22 cellular contexts compared by ENCODE assay signal in the genomic region with DNA sequence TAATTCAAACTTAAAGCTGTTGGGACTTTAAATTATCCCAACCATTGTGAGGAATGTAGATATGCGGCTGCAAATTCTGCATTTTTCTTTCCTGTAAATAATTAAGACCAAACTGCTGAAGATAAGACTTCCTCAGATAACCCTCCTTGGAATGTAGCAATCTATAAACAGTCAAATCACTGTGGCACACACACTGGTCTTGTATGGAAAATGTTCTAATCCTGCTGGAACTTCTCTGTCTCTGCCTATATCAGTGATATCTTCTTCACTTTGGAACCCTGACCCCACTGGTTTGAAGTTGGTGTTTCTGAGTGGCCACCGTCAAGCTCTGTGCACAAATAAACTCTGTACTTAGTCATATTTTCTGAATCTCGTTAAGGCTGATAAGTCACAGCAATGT. TPM values are rescaled to one million over a fixed set of nuclear protein-coding genes. Genes with fewer than 3 reads are reported as not detected.
DNase-seq lines count a peak whose midpoint lies in the region; ATAC-seq, FAIRE-seq and TF ChIP-seq lines count a peak whose summit lies in the region.
"Had no signal": no experiment of that assay in that cellular context is flagged by ENCODE, and none has a peak within 500 bp of the region (broad histone marks: within the 10 kb centered on the region; RNA-seq: fewer than 3 reads in every experiment).

No MANE protein-coding gene starts in this region.

- no peak overlapping the region for H2AK5ac ChIP-seq in H9 (ENCODE audit: insufficient read length, low read length)

- DNase-seq in H9, result no peak
- peak; percentile 66 for DNase-seq in astrocyte (ENCODE audit: low read depth)
- no peak for DNase-seq in left lobe of liver (ENCODE audit: low spot score)
- peak; percentile 71 for DNase-seq in small intestine
- DNase-seq in adrenal gland, result no peak
- DNase-seq in substantia nigra (lab: John Stamatoyannopoulos, UW), result no peak
- DNase-seq in uterus, result no peak
- DNase-seq: CD8-positive, alpha-beta memory T cell; GF-D8; MG63; NCI-H1417; NCI-H1694 treated with DMSO at 0.1 percent for 48 hours; NCI-H2081 treated with DMSO at 0.1 percent for 48 hours; NCI-H2171 treated with DMSO at 0.1 percent for 48 hours; NCI-H446; OCI-M1 had no signal

- no peaks in the 10 kb centered on the region for H3K9me3 ChIP-seq in H9 (ENCODE audit: control insufficient read depth, low read depth, low read length)
- H3K9me3 ChIP-seq in astrocyte (ENCODE audit: insufficient read depth, low read depth, low read length), result no peaks in the 10 kb centered on the region
- no peaks in the 10 kb centered on the region for H3K9me3 ChIP-seq in small intestine (ENCODE audit: control insufficient read depth, low read depth)
- H3K9me3 ChIP-seq in adrenal gland (replicated peaks in 1 of 3), result no peaks in the 10 kb centered on the region
- H3K9me3 ChIP-seq in uterus, result no peaks in the 10 kb centered on the region

- peak; percentile 26 for ATAC-seq in left lobe of liver
- ATAC-seq: K562 had no signal

- no peak overlapping the region for H4K8ac ChIP-seq in H9 (replicated peaks; ENCODE audit: insufficient read length, low read depth, low read length)

- FAIRE-seq in astrocyte (lab: Jason Lieb, UNC) (no peak), small intestine (lab: Jason Lieb, UNC) (no peak)
- FAIRE-seq: A204.1, GM19239, H1, K562, RCC 7860 had no signal

- H3K18ac ChIP-seq in H9 (ENCODE audit: insufficient read length, low read depth, low read length), result no peak overlapping the region

- H3K4me2 ChIP-seq in H9 (ENCODE audit: insufficient read depth, insufficient read length, low read length) (no peak overlapping the region), astrocyte (ENCODE audit: low read length) (no peak overlapping the region)

- no peaks in the 10 kb centered on the region for H4K20me1 ChIP-seq in H9 (ENCODE audit: control insufficient read depth, insufficient read depth, insufficient read length)
- H4K20me1 ChIP-seq in astrocyte (ENCODE audit: insufficient read depth, low read length), result no peaks in the 10 kb centered on the region

- H4K5ac ChIP-seq in H9 (ENCODE audit: insufficient read length, low read depth, low read length), result no peak overlapping the region

- H3K27ac Mint-ChIP-seq in H9 (no peak overlapping the region), astrocyte (ENCODE audit: unreplicated experiment) (no peak overlapping the region)

- H3K4me1 ChIP-seq in H9 (ENCODE audit: insufficient read depth, low read length), result no peaks in the 10 kb centered on the region
- no peaks in the 10 kb centered on the region for H3K4me1 ChIP-seq in astrocyte (ENCODE audit: insufficient read depth, low read length)
- peaks cover 0 to 8% of the 10 kb centered on the region in 2 donors for H3K4me1 ChIP-seq in small intestine (ENCODE audit: control insufficient read depth in 2 of 2, insufficient read depth in 1 of 2, low read depth in 1 of 2, low read length in 1 of 2)
- H3K4me1 ChIP-seq in adrenal gland (replicated peaks in 1 of 2), result no peaks in the 10 kb centered on the region
- no peaks in the 10 kb centered on the region for H3K4me1 ChIP-seq in uterus

- no peaks in the 10 kb centered on the region for H3K27me3 ChIP-seq in H9 (ENCODE audit: insufficient read depth, low read length)
- no peaks in the 10 kb centered on the region for H3K27me3 ChIP-seq in astrocyte (ENCODE audit: insufficient read depth, low read length)
- H3K27me3 ChIP-seq in small intestine (ENCODE audit: control insufficient read depth in 2 of 2, insufficient read depth in 2 of 2, low read length in 2 of 2), result no peaks in the 10 kb centered on the region
- H3K27me3 ChIP-seq in adrenal gland, result no peaks in the 10 kb centered on the region
- no peaks in the 10 kb centered on the region for H3K27me3 ChIP-seq in uterus
- H3K27me3 ChIP-seq: MG63 had no signal

- H2AFZ ChIP-seq in H9 (ENCODE audit: low read length) (no peak overlapping the region), astrocyte (ENCODE audit: low read depth, low read length) (no peak overlapping the region)

- peaks cover 6 to 11% (median 6%) of the 10 kb centered on the region in 3 experiments; a peak in 5 of 7 replicates for H3K36me3 Mint-ChIP-seq in H9 (ENCODE audit: insufficient read depth in 1 of 3, low read depth in 3 of 3)
- peaks cover 16% of the 10 kb centered on the region for H3K36me3 Mint-ChIP-seq in astrocyte (ENCODE audit: low read depth, unreplicated experiment)

- H3K4me3 ChIP-seq in astrocyte (ENCODE audit: insufficient read depth, low read depth, low read length) (no peak overlapping the region), small intestine (ENCODE audit: low read depth in 1 of 2, low read length in 2 of 2) (no peak overlapping the region), adrenal gland (no peak overlapping the region), uterus (no peak overlapping the region)
- H3K4me3 ChIP-seq: K562, MG63 had no signal

- intact Hi-C loops in adrenal gland (cut with DNase I) (no loop called here), uterus (cut with DNase I; ENCODE audit: low total_unique reads) (no loop called here)

- H3K79me1 ChIP-seq in H9 (ENCODE audit: insufficient read depth, low read depth, low read length, poor library complexity, severe bottlenecking), result no peaks in the 10 kb centered on the region

- H4K91ac ChIP-seq in H9 (ENCODE audit: insufficient read length, low read depth, low read length), result no peak overlapping the region

- H3K79me2 ChIP-seq in H9 (ENCODE audit: insufficient read depth, low read length), result no peaks in the 10 kb centered on the region
- no peaks in the 10 kb centered on the region for H3K79me2 ChIP-seq in astrocyte (ENCODE audit: insufficient read depth, low read length)

- H2BK120ac ChIP-seq in H9 (ENCODE audit: low read depth, low read length, poor library complexity, severe bottlenecking), result no peak overlapping the region

- H3T11ph ChIP-seq in H9 (ENCODE audit: low read length), result no peak overlapping the region

- H3K27me3 Mint-ChIP-seq in H9 (ENCODE audit: low read depth) (no peaks in the 10 kb centered on the region; the same call in 1 of the 2 replicates), astrocyte (ENCODE audit: low read depth, unreplicated experiment) (no peaks in the 10 kb centered on the region)

- H2BK20ac ChIP-seq in H9 (ENCODE audit: low read depth, low read length, poor library complexity, severe bottlenecking), result peak overlapping the region; percentile 26

- no peak overlapping the region for H3K4ac ChIP-seq in H9 (ENCODE audit: low read depth, low read length)

- H3K4me3 Mint-ChIP-seq in H9 (no peak overlapping the region), astrocyte (ENCODE audit: unreplicated experiment) (no peak overlapping the region)
- H3K4me3 Mint-ChIP-seq: CD8-positive, alpha-beta memory T cell had no signal

- TF ChIP-seq POLR2A in adrenal gland (IDR thresholded peaks at IDR 0.05) (no peak), uterus (IDR thresholded peaks at IDR 0.05) (no peak)

- H3K36me3 ChIP-seq in astrocyte (ENCODE audit: insufficient read depth, low read length) (no peaks in the 10 kb centered on the region), small intestine (ENCODE audit: control insufficient read depth in 2 of 2, insufficient read depth in 2 of 2, low read length in 2 of 2) (no peaks in the 10 kb centered on the region), adrenal gland (replicated peaks in 1 of 2) (no peaks in the 10 kb centered on the region), uterus (no peaks in the 10 kb centered on the region)
- H3K36me3 ChIP-seq: MG63 had no signal

- no peak overlapping the region for H3K14ac ChIP-seq in H9 (ENCODE audit: insufficient read depth, low read length)

- H3K9me3 Mint-ChIP-seq in H9, result peaks cover 3 to 11% of the 10 kb centered on the region in 2 experiments; a peak in 4 of 5 replicates
- H3K9me3 Mint-ChIP-seq in astrocyte (ENCODE audit: unreplicated experiment), result peaks cover 15% of the 10 kb centered on the region
- H3K9me3 Mint-ChIP-seq: CD8-positive, alpha-beta memory T cell had no signal

- TF ChIP-seq CTCF in H9 (conservative IDR thresholded peaks at IDR 0.05) (no peak), astrocyte (IDR thresholded peaks at IDR 0.05; ENCODE audit: insufficient read depth, low read depth, low read length) (no peak), adrenal gland (IDR thresholded peaks at IDR 0.05) (no peak), uterus (IDR thresholded peaks at IDR 0.05) (no peak)

- no peak overlapping the region for H3K56ac ChIP-seq in H9 (ENCODE audit: insufficient read length, low read depth, low read length)

- H3K9ac ChIP-seq in H9 (ENCODE audit: extremely low read depth, insufficient read length, low read length), result no peak overlapping the region
- no peak overlapping the region for H3K9ac ChIP-seq in astrocyte (ENCODE audit: low read length)

- no CpG with 5 or more reads among the region's 3 CpGs for WGBS in H9 (ENCODE audit: extremely low coverage, insufficient read length, low lambda C conversion rate)
- 9 to 38% (median 17%) methylated on average over 3 of the region's 3 CpGs for WGBS in small intestine, 3 donors
- 41 to 65% (median 46%) methylated on average over 3 of the region's 3 CpGs for WGBS in adrenal gland, 4 donors

- H2BK5ac ChIP-seq in H9 (ENCODE audit: insufficient read length, low read length), result no peak overlapping the region

- no peaks in the 10 kb centered on the region for H3K23me2 ChIP-seq in H9 (ENCODE audit: insufficient read length, low read depth, low read length, poor library complexity, severe bottlenecking)

- H2BK15ac ChIP-seq in H9 (ENCODE audit: low read depth, low read length), result no peak overlapping the region

- H3K27ac ChIP-seq in H9 (ENCODE audit: insufficient read length, low read depth, low read length) (no peak overlapping the region), astrocyte (ENCODE audit: low read depth, low read length) (no peak overlapping the region), small intestine (ENCODE audit: low read depth in 1 of 2, low read length in 1 of 2) (peak overlapping the region in 1 of 2 donors; percentile 41), adrenal gland (no peak overlapping the region), substantia nigra (ENCODE audit: low read depth, low read length, poor library complexity, severe bottlenecking) (no peak overlapping the region), uterus (no peak overlapping the region)
- H3K27ac ChIP-seq: C4-2B had no signal

- no peak overlapping the region for H3K23ac ChIP-seq in H9 (ENCODE audit: insufficient read length, low read depth, low read length)

- H2BK12ac ChIP-seq in H9 (ENCODE audit: insufficient read length, low read depth, low read length), result no peak overlapping the region

- H3K4me1 Mint-ChIP-seq in H9 (no peaks in the 10 kb centered on the region), astrocyte (ENCODE audit: low read depth, unreplicated experiment) (no peaks in the 10 kb centered on the region)
- H3K4me1 Mint-ChIP-seq: CD8-positive, alpha-beta memory T cell had no signal

RNA-seq across cellular contexts. Expression of a gene that starts 32.9 kb away (rescaled TPM):
- 1.5 and 1.7 TPM in 2 replicates for total RNA-seq in H9 (2021)
- 3.2 TPM in 2 replicates for total RNA-seq in astrocyte
- total RNA-seq in left lobe of liver, result 0.20 TPM
- under 1 TPM in 2 of 3 donors, not detected in 1; 0.22 to 0.49 TPM for polyA plus RNA-seq in small intestine
- 1 to 10 TPM in 1 of 8 donors, under 1 TPM in 5, not detected in 2; 0.23 to 1.0 (median 0.45) TPM for total RNA-seq in adrenal gland
- under 1 TPM; 0.27 to 0.40 (median 0.35) TPM for polyA plus RNA-seq in adrenal gland
- total RNA-seq in uterus, result 1 to 10 TPM in 2 of 4 donors, under 1 TPM in 1, not detected in 1; 0.29 to 5.7 (median 1.2) TPM

RNA-seq across cellular contexts. Expression of a gene that starts 33.0 kb away (rescaled TPM):
- 94.6 and 96.6 TPM in 2 replicates for total RNA-seq in H9 (2021)
- 31.7 and 34.0 TPM in 2 replicates for total RNA-seq in astrocyte
- total RNA-seq in left lobe of liver, result 7.7 TPM
- polyA plus RNA-seq in small intestine, result 10 to 100 TPM in 1 of 3 donors, 1 to 10 TPM in 2; 3.4 to 11.9 (median 3.5) TPM
- total RNA-seq in adrenal gland, result 10 to 100 TPM in 7 of 8 donors, 1 to 10 TPM in 1; 7.0 to 18.6 (median 16.2) TPM
- 10 to 100 TPM in 1 of 3 donors, 1 to 10 TPM in 2; 5.7 to 12.5 (median 9.0) TPM for polyA plus RNA-seq in adrenal gland
- 10 to 100 TPM in 3 of 4 donors, 1 to 10 TPM in 1; 9.7 to 28.1 (median 19.3) TPM for total RNA-seq in uterus

Comparison
In these comparisons a context has a peak if more than half of its experiments do, and no peak if none do; other contexts are left out.
1. DNase-seq: peak in astrocyte (single experiment) and small intestine (single experiment); none in H9 (single experiment), left lobe of liver (single experiment), adrenal gland (0 of 7), substantia nigra (0 of 49) and uterus (0 of 2).